Comparison of ENCODE assay signal across 8 cellular contexts in genomic region chr7:12687213-12688171, GRCh38. TPM values are rescaled to one million over a fixed set of nuclear protein-coding genes. Genes with fewer than 3 reads are reported as not detected.
DNase-seq lines count a peak whose midpoint lies in the region; ATAC-seq and TF ChIP-seq lines count a peak whose summit lies in the region.

A gene with protein sequence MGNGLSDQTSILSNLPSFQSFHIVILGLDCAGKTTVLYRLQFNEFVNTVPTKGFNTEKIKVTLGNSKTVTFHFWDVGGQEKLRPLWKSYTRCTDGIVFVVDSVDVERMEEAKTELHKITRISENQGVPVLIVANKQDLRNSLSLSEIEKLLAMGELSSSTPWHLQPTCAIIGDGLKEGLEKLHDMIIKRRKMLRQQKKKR (plus strand): TSS chr7:12687633. CDS start chr7:12688255, 622 bp downstream.

- H3K27ac Mint-ChIP-seq in activated CD4-positive, alpha-beta memory T cell treated with anti-CD3 and anti-CD28 coated beads, Interleukin-2, amount 10 ng/mL, durations not matched to agents 7 days and 5 days: peak within 1 kb of the TSS; percentile 91

- DNase-seq in C1 segment of cervical spinal cord (lab: John Stamatoyannopoulos, UW) (peak; percentile 64 to 97 (median 94)), NCI-H748 treated with DMSO at 0.1 percent for 48 hours (lab: John Stamatoyannopoulos, UW) (peak; percentile 98)
- peak; percentile 94 for DNase-seq in activated CD4-positive, alpha-beta memory T cell treated with anti-CD3 and anti-CD28 coated beads, Interleukin-2, amount 10 ng/mL, durations not matched to agents 7 days and 5 days
- peak; percentile 82 for DNase-seq in stimulated activated CD4-positive, alpha-beta T cell treated with anti-CD3 and anti-CD28 coated beads, Interleukin-4, amount 100 ng/mL, for 1 hour

- CTCF ChIA-PET in activated CD4-positive, alpha-beta memory T cell treated with anti-CD3 and anti-CD28 coated beads, Interleukin-2, amount 10 ng/mL, durations not matched to agents 7 days and 5 days (lab: Charles Lee): interaction anchor here (0.6 to 4.5 kb wide), 44 partner anchors 9 to 1748 kb away, joined by 3 to 69 read pairs (median 4); no protein-coding TSS in a partner anchor

- peak; percentile 41 for TF ChIP-seq CTCF in liver (IDR thresholded peaks at IDR 0.05; ENCODE audit: low read depth, low read length, missing input control)

- H3K9ac ChIP-seq in duodenal mucosa (ENCODE audit: low read depth in 1 of 2, low read length in 2 of 2) (peak within 1 kb of the TSS; percentile 77 to 94), liver (ENCODE audit: low read depth in 1 of 2, low read length in 2 of 2) (peak within 1 kb of the TSS; percentile 77 to 87)

- peaks cover 15% of the 10 kb centered on the region for H3K36me3 Mint-ChIP-seq in activated CD4-positive, alpha-beta memory T cell treated with anti-CD3 and anti-CD28 coated beads, Interleukin-2, amount 10 ng/mL, durations not matched to agents 7 days and 5 days (ENCODE audit: low read depth)

- H3K4me1 ChIP-seq in duodenal mucosa (ENCODE audit: control insufficient read depth in 1 of 2, insufficient read depth in 2 of 2, low read length in 2 of 2) (peaks cover 4 to 8% of the 10 kb centered on the region in 2 donors), liver (ENCODE audit: control insufficient read depth in 4 of 4, insufficient read depth in 4 of 4, low read length in 3 of 4) (peaks cover 0 to 17% (median 1%) of the 10 kb centered on the region in 4 donors)

- 4% methylated on average over 51 of the region's 51 CpGs for WGBS in liver

- peak; percentile 76 to 88 for TF ChIP-seq RAD21 in liver (IDR thresholded peaks at IDR 0.05)

- H3K27me3 ChIP-seq in duodenal mucosa (ENCODE audit: control insufficient read depth in 1 of 2, insufficient read depth in 2 of 2, low read length in 2 of 2): no peaks in the 10 kb centered on the region
- H3K27me3 ChIP-seq in liver (ENCODE audit: control insufficient read depth in 4 of 4, insufficient read depth in 4 of 4, low read length in 3 of 4): no peaks in the 10 kb centered on the region

- H3K9me3 Mint-ChIP-seq in activated CD4-positive, alpha-beta memory T cell treated with anti-CD3 and anti-CD28 coated beads, Interleukin-2, amount 10 ng/mL, durations not matched to agents 7 days and 5 days: no peaks in the 10 kb centered on the region

- peak within 1 kb of the TSS; percentile 98 for H3K4me3 Mint-ChIP-seq in activated CD4-positive, alpha-beta memory T cell treated with anti-CD3 and anti-CD28 coated beads, Interleukin-2, amount 10 ng/mL, durations not matched to agents 7 days and 5 days

- peak within 1 kb of the TSS; percentile 93 for H3K27ac ChIP-seq in duodenal mucosa (ENCODE audit: low read depth, low read length)
- H3K27ac ChIP-seq in liver (ENCODE audit: low read depth in 1 of 2, low read length in 2 of 2): peak within 1 kb of the TSS; percentile 83 to 96

- H3K36me3 ChIP-seq in duodenal mucosa (ENCODE audit: control insufficient read depth in 1 of 2, insufficient read depth in 2 of 2, low read length in 2 of 2) (no peaks in the 10 kb centered on the region), liver (ENCODE audit: control insufficient read depth in 4 of 4, insufficient read depth in 3 of 4, low read depth in 1 of 4, low read length in 3 of 4) (no peaks in the 10 kb centered on the region)

- H3K4me3 ChIP-seq in duodenal mucosa (ENCODE audit: low read depth in 1 of 2, low read length in 2 of 2) (peak within 1 kb of the TSS; percentile 73 to 93), liver (ENCODE audit: low read depth in 1 of 3, low read length in 3 of 3) (peak within 1 kb of the TSS; percentile 80 to 86 (median 83))

- no peaks in the 10 kb centered on the region for H3K27me3 Mint-ChIP-seq in activated CD4-positive, alpha-beta memory T cell treated with anti-CD3 and anti-CD28 coated beads, Interleukin-2, amount 10 ng/mL, durations not matched to agents 7 days and 5 days

- H3K9me3 ChIP-seq in duodenal mucosa (ENCODE audit: control insufficient read depth in 1 of 2, low read length in 2 of 2) (no peaks in the 10 kb centered on the region), liver (ENCODE audit: control insufficient read depth in 4 of 4, low read length in 3 of 4) (no peaks in the 10 kb centered on the region)

- ATAC-seq in GM19395 (IDR thresholded peaks at IDR 0.05; ENCODE audit: unreplicated experiment) (peak; percentile 82), HG03558 (IDR thresholded peaks at IDR 0.05; ENCODE audit: extremely low read depth, unreplicated experiment) (peak; percentile 61)

- POLR2A ChIA-PET in activated CD4-positive, alpha-beta memory T cell treated with anti-CD3 and anti-CD28 coated beads, Interleukin-2, amount 10 ng/mL, durations not matched to agents 7 days and 5 days (lab: Charles Lee): interaction anchor here (0.7 to 2.6 kb wide), 12 partner anchors 8 to 370 kb away, joined by 3 to 46 read pairs (median 4); partner anchors contain the start of gene VWDE

- H3K4me1 Mint-ChIP-seq in activated CD4-positive, alpha-beta memory T cell treated with anti-CD3 and anti-CD28 coated beads, Interleukin-2, amount 10 ng/mL, durations not matched to agents 7 days and 5 days: peaks cover 50% of the 10 kb centered on the region

TF ChIP-seq in liver, 16 proteins besides CTCF, POLR2A, EP300 and RAD21:
- TF ChIP-seq, protein P1, sequence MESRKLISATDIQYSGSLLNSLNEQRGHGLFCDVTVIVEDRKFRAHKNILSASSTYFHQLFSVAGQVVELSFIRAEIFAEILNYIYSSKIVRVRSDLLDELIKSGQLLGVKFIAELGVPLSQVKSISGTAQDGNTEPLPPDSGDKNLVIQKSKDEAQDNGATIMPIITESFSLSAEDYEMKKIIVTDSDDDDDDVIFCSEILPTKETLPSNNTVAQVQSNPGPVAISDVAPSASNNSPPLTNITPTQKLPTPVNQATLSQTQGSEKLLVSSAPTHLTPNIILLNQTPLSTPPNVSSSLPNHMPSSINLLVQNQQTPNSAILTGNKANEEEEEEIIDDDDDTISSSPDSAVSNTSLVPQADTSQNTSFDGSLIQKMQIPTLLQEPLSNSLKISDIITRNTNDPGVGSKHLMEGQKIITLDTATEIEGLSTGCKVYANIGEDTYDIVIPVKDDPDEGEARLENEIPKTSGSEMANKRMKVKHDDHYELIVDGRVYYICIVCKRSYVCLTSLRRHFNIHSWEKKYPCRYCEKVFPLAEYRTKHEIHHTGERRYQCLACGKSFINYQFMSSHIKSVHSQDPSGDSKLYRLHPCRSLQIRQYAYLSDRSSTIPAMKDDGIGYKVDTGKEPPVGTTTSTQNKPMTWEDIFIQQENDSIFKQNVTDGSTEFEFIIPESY (IDR thresholded peaks at IDR 0.05): peak; percentile 8
- TF ChIP-seq, protein P2, sequence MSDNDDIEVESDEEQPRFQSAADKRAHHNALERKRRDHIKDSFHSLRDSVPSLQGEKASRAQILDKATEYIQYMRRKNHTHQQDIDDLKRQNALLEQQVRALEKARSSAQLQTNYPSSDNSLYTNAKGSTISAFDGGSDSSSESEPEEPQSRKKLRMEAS (IDR thresholded peaks at IDR 0.05): peak; percentile 72
- peak; percentile 63 for TF ChIP-seq HNF4G (IDR thresholded peaks at IDR 0.05)
- peak; percentile 34 for TF ChIP-seq NR2F2 (IDR thresholded peaks at IDR 0.05)
- peak; percentile 97 for TF ChIP-seq SP1 (IDR thresholded peaks at IDR 0.05)
- TF ChIP-seq HNF4A (conservative IDR thresholded peaks at IDR 0.05): peak; percentile 64 to 85
- TF ChIP-seq FOXA2 (IDR thresholded peaks at IDR 0.05): no peak
- peak; percentile 55 for TF ChIP-seq YY1 (IDR thresholded peaks at IDR 0.05)
- TF ChIP-seq TAF1 (conservative IDR thresholded peaks at IDR 0.05): peak; percentile 99
- peak in 1 of 2 donors; percentile 22 for TF ChIP-seq EGR1 (IDR thresholded peaks at IDR 0.05; ENCODE audit: low read depth in 2 of 2)
- TF ChIP-seq FOXA1 (IDR thresholded peaks at IDR 0.05): no peak
- TF ChIP-seq JUND (IDR thresholded peaks at IDR 0.05): peak in 1 of 2 donors; percentile 63
- TF ChIP-seq, protein P3, sequence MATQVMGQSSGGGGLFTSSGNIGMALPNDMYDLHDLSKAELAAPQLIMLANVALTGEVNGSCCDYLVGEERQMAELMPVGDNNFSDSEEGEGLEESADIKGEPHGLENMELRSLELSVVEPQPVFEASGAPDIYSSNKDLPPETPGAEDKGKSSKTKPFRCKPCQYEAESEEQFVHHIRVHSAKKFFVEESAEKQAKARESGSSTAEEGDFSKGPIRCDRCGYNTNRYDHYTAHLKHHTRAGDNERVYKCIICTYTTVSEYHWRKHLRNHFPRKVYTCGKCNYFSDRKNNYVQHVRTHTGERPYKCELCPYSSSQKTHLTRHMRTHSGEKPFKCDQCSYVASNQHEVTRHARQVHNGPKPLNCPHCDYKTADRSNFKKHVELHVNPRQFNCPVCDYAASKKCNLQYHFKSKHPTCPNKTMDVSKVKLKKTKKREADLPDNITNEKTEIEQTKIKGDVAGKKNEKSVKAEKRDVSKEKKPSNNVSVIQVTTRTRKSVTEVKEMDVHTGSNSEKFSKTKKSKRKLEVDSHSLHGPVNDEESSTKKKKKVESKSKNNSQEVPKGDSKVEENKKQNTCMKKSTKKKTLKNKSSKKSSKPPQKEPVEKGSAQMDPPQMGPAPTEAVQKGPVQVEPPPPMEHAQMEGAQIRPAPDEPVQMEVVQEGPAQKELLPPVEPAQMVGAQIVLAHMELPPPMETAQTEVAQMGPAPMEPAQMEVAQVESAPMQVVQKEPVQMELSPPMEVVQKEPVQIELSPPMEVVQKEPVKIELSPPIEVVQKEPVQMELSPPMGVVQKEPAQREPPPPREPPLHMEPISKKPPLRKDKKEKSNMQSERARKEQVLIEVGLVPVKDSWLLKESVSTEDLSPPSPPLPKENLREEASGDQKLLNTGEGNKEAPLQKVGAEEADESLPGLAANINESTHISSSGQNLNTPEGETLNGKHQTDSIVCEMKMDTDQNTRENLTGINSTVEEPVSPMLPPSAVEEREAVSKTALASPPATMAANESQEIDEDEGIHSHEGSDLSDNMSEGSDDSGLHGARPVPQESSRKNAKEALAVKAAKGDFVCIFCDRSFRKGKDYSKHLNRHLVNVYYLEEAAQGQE (IDR thresholded peaks at IDR 0.05): peak; percentile 93
- no peak for TF ChIP-seq ATF3 (IDR thresholded peaks at IDR 0.05)
- TF ChIP-seq GABPA (IDR thresholded peaks at IDR 0.05 in 1 of 2, conservative IDR thresholded peaks at IDR 0.05 in 1 of 2): peak in 1 of 2 donors; percentile 49
- peak; percentile 52 for TF ChIP-seq RXRA (IDR thresholded peaks at IDR 0.05)

RNA-seq across cellular contexts. Expression of the gene that starts here (rescaled TPM):
- total RNA-seq in activated CD4-positive, alpha-beta memory T cell treated with anti-CD3 and anti-CD28 coated beads, Interleukin-2, amount 10 ng/mL, durations not matched to agents 7 days and 5 days: 10 to 100 TPM; 19.1 to 19.8 TPM
- 10 to 100 TPM; 12.2 to 77.3 TPM for total RNA-seq in liver
- polyA plus RNA-seq in liver: 10 to 100 TPM in 1 of 2 donors, 1 to 10 TPM in 1; 7.5 to 19.8 TPM

Comparison
In these comparisons a context has a peak if more than half of its experiments do, and no peak if none do; other contexts are left out.
1. Peak in every context shown above with its lines: DNase-seq, ATAC-seq, H3K4me3 ChIP-seq and H3K27ac ChIP-seq.